ENCODE assay signal across 20 cellular contexts in the genomic region with DNA sequence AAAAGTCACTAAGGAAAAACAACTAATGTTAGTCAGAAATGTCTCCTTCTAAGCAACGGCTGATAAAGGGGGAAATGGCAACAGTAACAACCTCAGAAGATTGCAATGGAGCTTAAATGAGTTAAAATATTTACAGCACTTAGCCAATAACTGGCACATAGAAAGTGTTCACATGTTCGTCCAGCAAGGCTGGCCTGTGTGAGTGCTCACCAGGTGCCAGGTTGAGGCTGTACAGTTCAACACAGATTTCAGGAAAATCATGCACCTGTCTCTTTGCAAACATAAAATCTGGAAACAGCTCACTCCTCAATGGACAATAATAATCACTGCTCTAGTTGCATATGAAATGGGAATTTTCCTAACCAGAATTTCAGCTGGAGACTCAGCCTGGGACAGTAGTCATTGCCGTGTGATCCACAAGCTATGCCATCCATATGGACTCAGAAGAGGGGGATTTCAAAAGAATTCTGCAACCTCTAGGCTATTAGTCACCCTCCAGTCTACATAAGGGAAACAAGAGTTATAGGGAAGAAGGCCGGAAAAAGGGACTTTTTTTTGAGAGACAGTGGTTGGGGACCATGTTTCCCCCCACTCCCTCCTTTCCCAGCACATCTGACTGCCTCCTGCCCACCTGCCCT.
"Had no signal": no experiment of that assay in that cellular context is flagged by ENCODE, and none has a peak within 500 bp of the region (broad histone marks: within the 10 kb centered on the region; RNA-seq: fewer than 3 reads in every experiment).

No MANE protein-coding gene starts in this region.

- H3K4me3 ChIP-seq: lung, tibial nerve, vagina had no signal

- H3K4me1 ChIP-seq: vagina had no signal

- H3K27me3 ChIP-seq: tibial nerve, vagina had no signal

- H3K27ac ChIP-seq: tibial nerve, vagina, WERI-Rb-1 had no signal

- H3K36me3 ChIP-seq: tibial nerve, vagina, WERI-Rb-1 had no signal

- ATAC-seq: activated T-cell treated with anti-CD3 and anti-CD28 coated beads, Interleukin-2, amount 50 U/mL, for 72 hours; effector memory CD8-positive, alpha-beta T cell; left colon had no signal

- H3K9me3 ChIP-seq: tibial nerve, vagina had no signal

- DNase-seq: activated CD4-positive, alpha-beta T cell treated with anti-CD3 and anti-CD28 coated beads, Interleukin-2, amount 50 U/mL, for 4 hours; activated effector memory CD4-positive, alpha-beta T cell treated with anti-CD3 and anti-CD28 coated beads, Interleukin-2, amount 50 U/mL, for 16 hours; activated naive CD4-positive, alpha-beta T cell treated with anti-CD3 and anti-CD28 coated beads, Interleukin-2, amount 50 U/mL, for 16 hours; activated T-cell treated with anti-CD3 and anti-CD28 coated beads, Interleukin-2, amount 50 U/mL, for 72 hours; effector memory CD8-positive, alpha-beta T cell; foreskin melanocyte; glutamatergic neuron; hypothalamus; islet precursor cell; left colon; midbrain; retina; stimulated activated CD4-positive, alpha-beta T cell treated with anti-CD3 and anti-CD28 coated beads, Interleukin-12 subunit alpha, Interleukin-12 subunit beta, amount 100 ng/mL, for 4 hours; stimulated activated CD4-positive, alpha-beta T cell treated with anti-CD3 and anti-CD28 coated beads, Interleukin-1b, Interleukin-23, amount 100 ng/mL, for 48 hours; stimulated activated naive CD4-positive, alpha-beta T cell treated with Interleukin-2 at 50 U/mL for 16 hours; substantia nigra; WERI-Rb-1 had no signal
